28 cellular contexts compared by ENCODE assay signal in genomic region chr16:11862489-11862888, GRCh38.
"Had no signal": no experiment of that assay in that cellular context is flagged by ENCODE, and none has a peak within 500 bp of the region (broad histone marks: within the 10 kb centered on the region; RNA-seq: fewer than 3 reads in every experiment).

No MANE protein-coding gene starts in this region.

- H3K9me3 ChIP-seq: neutrophil, pancreas, prostate gland, spleen, suprapubic skin, testis, tibial artery, transverse colon, upper lobe of right lung, uterus had no signal

- DNase-seq: naive thymus-derived CD8-positive, alpha-beta T cell; nephron progenitor cell; nucleus accumbens; pancreas; right cardiac atrium; spleen; stimulated activated CD4-positive, alpha-beta T cell treated with anti-CD3 and anti-CD28 coated beads, Interleukin-12 subunit alpha, Interleukin-12 subunit beta, amount 100 ng/mL, for 4 hours; stimulated activated CD4-positive, alpha-beta T cell treated with anti-CD3 and anti-CD28 coated beads, Interleukin-1b, Interleukin-23, amount 100 ng/mL, for 48 hours; stimulated activated CD4-positive, alpha-beta T cell treated with anti-CD3 and anti-CD28 coated beads, Interleukin-4, amount 100 ng/mL, for 1 hour; stimulated activated CD4-positive, alpha-beta T cell treated with anti-CD3 and anti-CD28 coated beads, Interleukin-4, amount 100 ng/mL, for 4 hours; stimulated activated CD8-positive, alpha-beta memory T cell treated with anti-CD3 and anti-CD28 coated beads, Interleukin-4, amount 100 ng/mL, for 48 hours; stimulated activated naive CD4-positive, alpha-beta T cell; stimulated activated naive CD8-positive, alpha-beta T cell treated with anti-CD3 and anti-CD28 coated beads, Interleukin-15, amount 100 ng/mL, for 72 hours; stimulated activated naive CD8-positive, alpha-beta T cell treated with anti-CD3 and anti-CD28 coated beads, Interleukin-15, Interleukin-2, amounts not matched to agents 100 U/mL and 50 U/mL, for 24 hours; substantia nigra; testis; tibial artery; transverse colon; upper lobe of right lung; uterus had no signal

- H3K36me3 ChIP-seq: neutrophil, pancreas, prostate gland, suprapubic skin, tibial artery, transverse colon, upper lobe of right lung, uterus had no signal

- H3K4me1 ChIP-seq: pancreas, prostate gland, suprapubic skin, testis, transverse colon, upper lobe of right lung, uterus had no signal

- H3K4me2 ChIP-seq: smooth muscle cell had no signal

- H3K27ac ChIP-seq: neutrophil, pancreas, prostate gland, skin epidermis, spleen, suprapubic skin, testis, tibial artery, transverse colon, upper lobe of right lung, uterus had no signal

- H3K27me3 ChIP-seq: neutrophil, pancreas, spleen, suprapubic skin, testis, tibial artery, transverse colon, upper lobe of right lung, uterus had no signal

- H3K4me3 ChIP-seq: pancreas, prostate gland, skin epidermis, smooth muscle cell, spleen, suprapubic skin, testis, tibial artery, transverse colon, upper lobe of right lung, uterus had no signal

- FAIRE-seq: pancreas had no signal

- ATAC-seq: naive thymus-derived CD8-positive, alpha-beta T cell; natural killer cell treated with Interleukin-12 subunit alpha and Interleukin-12 subunit beta and Interleukin-15 and Interleukin-18, amount 100 ng/mL, for 72 hours; pancreas; right cardiac atrium; sciatic nerve; stimulated activated memory B cell treated with anti-CD40 and anti-IgM and Interleukin-4, amounts not matched to agents 10 μg/mL and 1 μg/mL and 100 μg/mL, for 72 hours; stimulated activated naive CD8-positive, alpha-beta T cell treated with anti-CD3 and anti-CD28 coated beads, Interleukin-15, amount 100 ng/mL, for 72 hours; stimulated activated naive CD8-positive, alpha-beta T cell treated with anti-CD3 and anti-CD28 coated beads, Interleukin-15, Interleukin-2, amounts not matched to agents 100 U/mL and 50 U/mL, for 24 hours; upper lobe of right lung had no signal
